ENCODE assay signal across 13 cellular contexts in genomic region chr17:55463600-55463999, GRCh38. TPM values are rescaled to one million over a fixed set of nuclear protein-coding genes. Genes with fewer than 3 reads are reported as not detected.
DNase-seq lines count a peak whose midpoint lies in the region; ATAC-seq, FAIRE-seq and TF ChIP-seq lines count a peak whose summit lies in the region.
"Had no signal": no experiment of that assay in that cellular context is flagged by ENCODE, and none has a peak within 500 bp of the region (broad histone marks: within the 10 kb centered on the region; RNA-seq: fewer than 3 reads in every experiment).

No MANE protein-coding gene starts in this region.

- peak; percentile 85 for FAIRE-seq in GM19239 (lab: Jason Lieb, UNC)

- no peaks in the 10 kb centered on the region for H3K9me3 Mint-ChIP-seq in HFFc6
- H3K9me3 Mint-ChIP-seq: activated CD4-positive, alpha-beta memory T cell treated with anti-CD3 and anti-CD28 coated beads for 36 hours had no signal

- H3K27me3 Mint-ChIP-seq in HFFc6 (ENCODE audit: insufficient read depth), result peaks cover 4% of the 10 kb centered on the region; the same call in 1 of the 2 replicates

- H3K27ac Mint-ChIP-seq in HFFc6, result no peak overlapping the region
- H3K27ac Mint-ChIP-seq: activated CD4-positive, alpha-beta memory T cell treated with anti-CD3 and anti-CD28 coated beads for 36 hours had no signal

- peak; percentile 77 for ATAC-seq in HG02678 (IDR thresholded peaks at IDR 0.05; ENCODE audit: unreplicated experiment)
- no peak for ATAC-seq in Right ventricle myocardium superior (ENCODE audit: poor library complexity)
- ATAC-seq: heart right ventricle had no signal

- H3K4me1 Mint-ChIP-seq in HFFc6 (ENCODE audit: low read depth), result peaks cover 9% of the 10 kb centered on the region

- peaks cover 5% of the 10 kb centered on the region; the same call in 1 of the 2 replicates for H3K36me3 Mint-ChIP-seq in HFFc6 (ENCODE audit: low read depth)
- H3K36me3 Mint-ChIP-seq: activated CD4-positive, alpha-beta memory T cell treated with anti-CD3 and anti-CD28 coated beads for 36 hours had no signal

- intact Hi-C loops in Right ventricle myocardium superior (cut with DNase I), result no loop called here

- no peak overlapping the region for H3K4me3 Mint-ChIP-seq in HFFc6
- H3K4me3 Mint-ChIP-seq: activated CD4-positive, alpha-beta memory T cell treated with anti-CD3 and anti-CD28 coated beads for 36 hours had no signal

- peak; percentile 26 for DNase-seq in CD1c-positive myeloid dendritic cell (ENCODE audit: extremely low spot score)
- DNase-seq in GM19239 (ENCODE audit: insufficient read length, low spot score), result peak; percentile 24
- peak; percentile 12 to 16 for DNase-seq in Kasumi-1 (lab: John Stamatoyannopoulos, UW)
- DNase-seq in Right ventricle myocardium superior, result no peak
- DNase-seq in pons (ENCODE audit: low spot score), result no peak
- DNase-seq in activated gamma-delta T cell treated with Interleukin-2 at 50 U/mL for 16 hours, result no peak
- no peak for DNase-seq in HFFc6
- DNase-seq: activated CD4-positive, alpha-beta memory T cell treated with anti-CD3 and anti-CD28 coated beads for 36 hours; heart right ventricle; mesendoderm; trophoblast cell had no signal

- no peak for TF ChIP-seq CTCF in HFFc6 (IDR thresholded peaks at IDR 0.05)

RNA-seq across cellular contexts. Expression of gene MMD, which starts 42.0 kb away (rescaled TPM):
- total RNA-seq in Right ventricle myocardium superior, result 13.4 TPM
- total RNA-seq in HFFc6 (2021; fragmentation: NEBNext Ultra II Directional; extraction: Animal tissue kit (Norgen Biotek cat#: 25700)), result 1 to 10 TPM; 2.1 to 4.0 (median 3.6) TPM

RNA-seq across cellular contexts. Expression of gene SMIM36, which starts 47.7 kb away (rescaled TPM):
- not detected for total RNA-seq in Right ventricle myocardium superior
- total RNA-seq in HFFc6 (2021; fragmentation: NEBNext Ultra II Directional; extraction: Animal tissue kit (Norgen Biotek cat#: 25700)), result not detected
- total RNA-seq: activated CD4-positive, alpha-beta memory T cell treated with anti-CD3 and anti-CD28 coated beads for 36 hours; heart right ventricle; LHCN-M2 had no signal

Comparison
In these comparisons a context has a peak if more than half of its experiments do, and no peak if none do; other contexts are left out.
1. DNase-seq: peak in CD1c-positive myeloid dendritic cell (single experiment), GM19239 (single experiment) and Kasumi-1 (2 of 2); none in Right ventricle myocardium superior (single experiment), pons (single experiment), activated gamma-delta T cell treated with Interleukin-2 at 50 U/mL for 16 hours (single experiment) and HFFc6 (single experiment).